ENCODE assay signal across 8 cellular contexts in genomic region chr20:35952080-35952479, GRCh38. TPM values are rescaled to one million over a fixed set of nuclear protein-coding genes. Genes with fewer than 3 reads are reported as not detected.
DNase-seq lines count a peak whose midpoint lies in the region; ATAC-seq and TF ChIP-seq lines count a peak whose summit lies in the region.
"Not testable (repeated sequence)": the region's sequence is repeated elsewhere in the genome, so short reads cannot be mapped to it uniquely, and the experiment has no call there.

No MANE protein-coding gene starts in this region.

- H3K36me3 ChIP-seq in PC-3 (ENCODE audit: low read depth, low read length); body of pancreas (replicated peaks in 1 of 2; ENCODE audit: insufficient read depth in 1 of 2, low read depth in 2 of 2): not testable (repeated sequence)

- H3K4me1 Mint-ChIP-seq in activated CD8-positive, alpha-beta T cell treated with anti-CD3 and anti-CD28 coated beads, Interleukin-2, amount 10 ng/mL, durations not matched to agents 7 days and 5 days (ENCODE audit: low read depth) = peaks cover 24% of the 10 kb centered on the region
- peaks cover 12% of the 10 kb centered on the region for H3K4me1 Mint-ChIP-seq in nephron
- H3K4me1 Mint-ChIP-seq in stimulated activated naive CD8-positive, alpha-beta T cell treated with anti-CD3 and anti-CD28 coated beads, Interleukin-15, Interleukin-2, amounts not matched to agents 100 ng/mL and 50 ng/mL, for 24 hours (ENCODE audit: low read depth) = peaks cover 16% of the 10 kb centered on the region

- not testable (repeated sequence) for H4K20me1 ChIP-seq in PC-3 (ENCODE audit: low read length)

- H3K4me1 ChIP-seq in PC-3 (ENCODE audit: insufficient read depth, low read length) (peaks cover 13% of the 10 kb centered on the region), body of pancreas (peaks cover 29% of the 10 kb centered on the region)

- not testable (repeated sequence) for H3K27me3 Mint-ChIP-seq in activated CD8-positive, alpha-beta T cell treated with anti-CD3 and anti-CD28 coated beads, Interleukin-2, amount 10 ng/mL, durations not matched to agents 7 days and 5 days (ENCODE audit: low read depth); nephron (ENCODE audit: low read depth); stimulated activated naive CD8-positive, alpha-beta T cell treated with anti-CD3 and anti-CD28 coated beads, Interleukin-15, Interleukin-2, amounts not matched to agents 100 ng/mL and 50 ng/mL, for 24 hours

- H3K4me3 Mint-ChIP-seq in activated CD8-positive, alpha-beta T cell treated with anti-CD3 and anti-CD28 coated beads, Interleukin-2, amount 10 ng/mL, durations not matched to agents 7 days and 5 days = peak overlapping the region; percentile 99
- peak overlapping the region; percentile 37 to 100 (median 100) for H3K4me3 Mint-ChIP-seq in nephron
- H3K4me3 Mint-ChIP-seq in stimulated activated naive CD8-positive, alpha-beta T cell treated with anti-CD3 and anti-CD28 coated beads, Interleukin-15, Interleukin-2, amounts not matched to agents 100 ng/mL and 50 ng/mL, for 24 hours = peak overlapping the region; percentile 99

- H3K79me2 ChIP-seq in PC-3 (ENCODE audit: low read length) = peaks cover 31% of the 10 kb centered on the region

- not testable (repeated sequence) for H3K9me3 ChIP-seq in PC-3 (ENCODE audit: low read length); body of pancreas

- not testable (repeated sequence) for H3K9me3 Mint-ChIP-seq in activated CD8-positive, alpha-beta T cell treated with anti-CD3 and anti-CD28 coated beads, Interleukin-2, amount 10 ng/mL, durations not matched to agents 7 days and 5 days (ENCODE audit: insufficient read depth); nephron; stimulated activated naive CD8-positive, alpha-beta T cell treated with anti-CD3 and anti-CD28 coated beads, Interleukin-15, Interleukin-2, amounts not matched to agents 100 ng/mL and 50 ng/mL, for 24 hours

- not testable (repeated sequence) for H3K27me3 ChIP-seq in HL-60 (ENCODE audit: insufficient read depth, poor library complexity, severe bottlenecking); PC-3 (ENCODE audit: low read length); body of pancreas

- 93 to 95% methylated on average over 14 of the region's 14 CpGs for WGBS in body of pancreas, 2 donors

- peaks cover 25% of the 10 kb centered on the region for H3K36me3 Mint-ChIP-seq in activated CD8-positive, alpha-beta T cell treated with anti-CD3 and anti-CD28 coated beads, Interleukin-2, amount 10 ng/mL, durations not matched to agents 7 days and 5 days (ENCODE audit: low read depth)
- peaks cover 19% of the 10 kb centered on the region for H3K36me3 Mint-ChIP-seq in nephron (ENCODE audit: low read depth)
- peaks cover 23% of the 10 kb centered on the region for H3K36me3 Mint-ChIP-seq in stimulated activated naive CD8-positive, alpha-beta T cell treated with anti-CD3 and anti-CD28 coated beads, Interleukin-15, Interleukin-2, amounts not matched to agents 100 ng/mL and 50 ng/mL, for 24 hours (ENCODE audit: low read depth)

- peak overlapping the region; percentile 100 for H3K27ac Mint-ChIP-seq in activated CD8-positive, alpha-beta T cell treated with anti-CD3 and anti-CD28 coated beads, Interleukin-2, amount 10 ng/mL, durations not matched to agents 7 days and 5 days
- peak overlapping the region; percentile 97 to 99 (median 98) for H3K27ac Mint-ChIP-seq in nephron
- H3K27ac Mint-ChIP-seq in stimulated activated naive CD8-positive, alpha-beta T cell treated with anti-CD3 and anti-CD28 coated beads, Interleukin-15, Interleukin-2, amounts not matched to agents 100 ng/mL and 50 ng/mL, for 24 hours = peak overlapping the region; percentile 99

- not testable (repeated sequence) for H2AFZ ChIP-seq in PC-3 (ENCODE audit: low read length)

- DNase-seq in HL-60 (ENCODE audit: low read depth in 1 of 2, low spot score in 1 of 2); PC-3; activated CD8-positive, alpha-beta T cell treated with anti-CD3 and anti-CD28 coated beads, Interleukin-2, amount 10 ng/mL, durations not matched to agents 7 days and 5 days; body of pancreas: not testable (repeated sequence)
- peak; percentile 26 for DNase-seq in Right ventricle myocardium inferior (ENCODE audit: missing footprints)

- ATAC-seq in PC-3; activated CD8-positive, alpha-beta T cell treated with anti-CD3 and anti-CD28 coated beads, Interleukin-2, amount 10 ng/mL, durations not matched to agents 7 days and 5 days; body of pancreas; Right ventricle myocardium inferior: not testable (repeated sequence)

- POLR2A ChIA-PET in PC-3 (lab: Charles Lee; ENCODE audit: unreplicated experiment) = interaction anchor here (0.6 to 1.2 kb wide), 8 partner anchors 39 to 1959 kb away, joined by 3 to 17 read pairs (median 3); no protein-coding TSS in a partner anchor
- POLR2A ChIA-PET in activated CD8-positive, alpha-beta T cell treated with anti-CD3 and anti-CD28 coated beads, Interleukin-2, amount 10 ng/mL, durations not matched to agents 7 days and 5 days (lab: Charles Lee) = interaction anchor here (1.0 to 3.9 kb wide), 6 partner anchors 9 to 461 kb away, joined by 3 to 68 read pairs (median 18); partner anchors contain the start of genes CPNE1, PHF20, RBM12 and RBM39

- intact Hi-C loops in PC-3 (cut with micrococcal nuclease) = loop anchor here (2.0 kb wide), 1 partner anchor 181 kb away; no protein-coding TSS in a partner anchor
- intact Hi-C loops in body of pancreas (cut with DNase I); Right ventricle myocardium inferior (cut with DNase I): not testable (repeated sequence)

- H3K27ac ChIP-seq in C4-2B (peak overlapping the region; percentile 97), HL-60 (replicated peaks) (peak overlapping the region; percentile 98), body of pancreas (peak overlapping the region in 3 of 4 donors; percentile 98 to 99 (median 99))
- not testable (repeated sequence) for H3K27ac ChIP-seq in PC-3 (ENCODE audit: low read length)

- not testable (repeated sequence) for H3K9ac ChIP-seq in PC-3 (ENCODE audit: low read length)

- not testable (repeated sequence) for TF ChIP-seq POLR2A in body of pancreas (IDR thresholded peaks at IDR 0.05)

- CTCF ChIA-PET in PC-3 (lab: Charles Lee) = interaction anchor here (0.6 to 3.7 kb wide), 2 partner anchors 40 to 436 kb away, joined by 3 to 36 read pairs; no protein-coding TSS in a partner anchor
- CTCF ChIA-PET in activated CD8-positive, alpha-beta T cell treated with anti-CD3 and anti-CD28 coated beads, Interleukin-2, amount 10 ng/mL, durations not matched to agents 7 days and 5 days (lab: Charles Lee) = interaction anchor here (2.7 to 3.7 kb wide), 3 partner anchors 209 to 289 kb away, joined by 13 to 42 read pairs (median 18); partner anchors contain the start of genes CPNE1, NFS1, RBM12 and RBM39

- not testable (repeated sequence) for H3K4me3 ChIP-seq in HL-60 (replicated peaks; ENCODE audit: insufficient read depth, low read length); body of pancreas
- peak overlapping the region; percentile 95 for H3K4me3 ChIP-seq in PC-3 (ENCODE audit: low read length)

- peak overlapping the region; percentile 91 for H3K4me2 ChIP-seq in PC-3 (ENCODE audit: low read length)

- BruUV-seq in PC-3 (replicated peaks; lab: Mats Ljungman, UMichigan) = not testable (repeated sequence)

- H3K9me2 ChIP-seq in PC-3 (replicated peaks; ENCODE audit: low read length) = not testable (repeated sequence)

- H3F3A ChIP-seq in PC-3 (ENCODE audit: low read length, unreplicated experiment) = not testable (repeated sequence)

- not testable (repeated sequence) for TF ChIP-seq CTCF in C4-2B (conservative IDR thresholded peaks at IDR 0.05); HL-60 (IDR thresholded peaks at IDR 0.05; ENCODE audit: insufficient read depth, low read length); PC-3 (conservative IDR thresholded peaks at IDR 0.05; ENCODE audit: low read depth, low read length); body of pancreas (IDR thresholded peaks at IDR 0.05); nephron (IDR thresholded peaks at IDR 0.05; ENCODE audit: unreplicated experiment in 3 of 3)

RNA-seq across cellular contexts. Expression of gene SCAND1, which starts 2.2 kb away (rescaled TPM):
- total RNA-seq in PC-3 (2014; rRNA removed) (90.9 and 101 TPM in 2 replicates), body of pancreas (100 to 1,000 TPM in 1 of 2 donors, 10 to 100 TPM in 1; 63.0 to 192 TPM), Right ventricle myocardium inferior (44.8 TPM)
- total RNA-seq in activated CD8-positive, alpha-beta T cell treated with anti-CD3 and anti-CD28 coated beads, Interleukin-2, amount 10 ng/mL, durations not matched to agents 7 days and 5 days = 10 to 100 TPM; 63.2 to 64.7 TPM

RNA-seq across cellular contexts. Expression of gene CNBD2, which starts 16.3 kb away (rescaled TPM):
- total RNA-seq in PC-3 (2014; rRNA removed) (6.6 and 6.7 TPM in 2 replicates), body of pancreas (10 to 100 TPM in 1 of 2 donors, 1 to 10 TPM in 1; 8.0 to 23.4 TPM), Right ventricle myocardium inferior (3.5 TPM)
- 1 to 10 TPM; 4.9 to 6.1 TPM for total RNA-seq in activated CD8-positive, alpha-beta T cell treated with anti-CD3 and anti-CD28 coated beads, Interleukin-2, amount 10 ng/mL, durations not matched to agents 7 days and 5 days
